In genomic region chr15:40755821-40756220, GRCh38 we compare ENCODE assay signal across 8 cellular contexts. TPM values are rescaled to one million over a fixed set of nuclear protein-coding genes. Genes with fewer than 3 reads are reported as not detected.
DNase-seq lines count a peak whose midpoint lies in the region; ATAC-seq, FAIRE-seq and TF ChIP-seq lines count a peak whose summit lies in the region.

No MANE protein-coding gene starts in this region.

- TF ChIP-seq EP300 in GM12878 (IDR thresholded peaks at IDR 0.05; ENCODE audit: borderline replicate concordance in 1 of 2, control insufficient read depth in 1 of 2, low read depth in 2 of 2, low read length in 2 of 2) = no peak

- no peak for TF ChIP-seq POLR2A in GM12878 (IDR thresholded peaks at IDR 0.05; ENCODE audit: low read depth, low read length)

- H3K4me3 Mint-ChIP-seq in naive thymus-derived CD4-positive, alpha-beta T cell = peak overlapping the region; percentile 90 to 98 (median 94)

- SMC1A ChIA-PET in GM12878 (lab: Charles Lee; ENCODE audit: uncharacterized antibody, unreplicated experiment) = interaction anchor here (1.5 to 1.8 kb wide), 2 partner anchors 9 to 14 kb away, joined by 5 to 6 read pairs; partner anchors contain the start of gene C15orf62

- peak overlapping the region; percentile 94 for H3K27ac ChIP-seq in BLaER1
- peak overlapping the region; percentile 86 for H3K27ac ChIP-seq in GM12878 (ENCODE audit: control insufficient read depth, insufficient read depth)
- peak overlapping the region; percentile 95 for H3K27ac ChIP-seq in naive thymus-derived CD4-positive, alpha-beta T cell (ENCODE audit: low read depth, low read length)

- H2AFZ ChIP-seq in GM12878 (ENCODE audit: control insufficient read depth, low read depth, low read length) = peak overlapping the region; percentile 94

- peaks cover 0 to 20% (median 0%) of the 10 kb centered on the region in 5 donors for H3K36me3 Mint-ChIP-seq in naive thymus-derived CD4-positive, alpha-beta T cell

- H3K4me2 ChIP-seq in BLaER1 = peak overlapping the region; percentile 96
- H3K4me2 ChIP-seq in GM12878 (ENCODE audit: control insufficient read depth, insufficient read depth) = peak overlapping the region; percentile 88

- peak overlapping the region; percentile 89 to 99 (median 95) for H3K27ac Mint-ChIP-seq in naive thymus-derived CD4-positive, alpha-beta T cell

- H3K79me2 ChIP-seq in GM12878 (ENCODE audit: control insufficient read depth, insufficient read depth, low read length) = peaks cover 21% of the 10 kb centered on the region

- DNase-seq in Jurkat, Clone E6-1 (ENCODE audit: low read depth, low spot score) = no peak
- no peak for DNase-seq in GM12878 (ENCODE audit: low read depth, low spot score)
- DNase-seq in naive thymus-derived CD4-positive, alpha-beta T cell = no peak
- no peak for DNase-seq in NCI-H1105 (lab: John Stamatoyannopoulos, UW)
- no peak for DNase-seq in mucosa of gallbladder (ENCODE audit: low spot score)
- DNase-seq in HPDE6-E6E7 (ENCODE audit: extremely low spot score) = no peak
- no peak for DNase-seq in anterior cingulate cortex (lab: John Stamatoyannopoulos, UW)

- H3K9me3 ChIP-seq in BLaER1 (no peaks in the 10 kb centered on the region), GM12878 (replicated peaks; ENCODE audit: control insufficient read depth, insufficient read depth, low read length) (no peaks in the 10 kb centered on the region)
- H3K9me3 ChIP-seq in naive thymus-derived CD4-positive, alpha-beta T cell (ENCODE audit: control insufficient read depth in 2 of 3, low read length in 3 of 3) = no peaks in the 10 kb centered on the region

- in situ Hi-C loops in GM12878 (cut with MboI) = no loop called here

- intact Hi-C loops in GM12878 (cut with micrococcal nuclease; ENCODE audit: unreplicated experiment) = loop anchor here (1.0 to 5.0 kb wide), 2 partner anchors 61 to 164 kb away; partner anchors contain the start of genes KNL1 and RAD51
- intact Hi-C loops in naive thymus-derived CD4-positive, alpha-beta T cell (cut with micrococcal nuclease) = loop anchor here (1.0 to 2.0 kb wide), 13 partner anchors 7 to 475 kb away; partner anchors contain the start of genes DNAJC17 (in 2 of the 2), RAD51 (in 2 of the 2), RPUSD2 (in 2 of the 2) and VPS18 (in 2 of the 2)

- 59% methylated on average over 11 of the region's 11 CpGs for WGBS in GM12878 (ENCODE audit: insufficient coverage, insufficient replicate concordance, low lambda C conversion rate, missing lambda C conversion rate)

- H3K36me3 ChIP-seq in BLaER1 (peaks cover 26% of the 10 kb centered on the region), GM12878 (ENCODE audit: control insufficient read depth in 2 of 2, insufficient read depth in 2 of 2, low read length in 1 of 2) (peaks cover 3 to 4% of the 10 kb centered on the region in 2 experiments; a peak in 3 of 4 replicates)
- H3K36me3 ChIP-seq in naive thymus-derived CD4-positive, alpha-beta T cell (ENCODE audit: control insufficient read depth in 2 of 3, insufficient read depth in 3 of 3, low read length in 3 of 3) = peaks cover 0 to 25% (median 11%) of the 10 kb centered on the region in 3 experiments

- FAIRE-seq in GM12878 (lab: Jason Lieb, UNC) = no peak

- CTCF ChIA-PET in GM12878 (lab: Yijun Ruan, JAX) = interaction anchor here (1.0 to 2.1 kb wide), 2 partner anchors 102 to 138 kb away, joined by 5 to 9 read pairs; partner anchors contain the start of gene VPS18
- CTCF ChIA-PET in naive thymus-derived CD4-positive, alpha-beta T cell (lab: Charles Lee) = interaction anchor here (1.3 kb wide), 2 partner anchors 9 to 14 kb away, joined by 3 to 5 read pairs; partner anchors contain the start of gene C15orf62

- no peaks in the 10 kb centered on the region for H3K9me3 Mint-ChIP-seq in naive thymus-derived CD4-positive, alpha-beta T cell

- peaks cover 16 to 37% (median 27%) of the 10 kb centered on the region in 7 donors for H3K4me1 Mint-ChIP-seq in naive thymus-derived CD4-positive, alpha-beta T cell

- H3K4me1 ChIP-seq in BLaER1 (peaks cover 62% of the 10 kb centered on the region), GM12878 (ENCODE audit: control insufficient read depth, insufficient read depth, low read length) (peaks cover 3% of the 10 kb centered on the region)
- H3K4me1 ChIP-seq in naive thymus-derived CD4-positive, alpha-beta T cell (ENCODE audit: control insufficient read depth in 2 of 2, insufficient read depth in 2 of 2, low read length in 2 of 2) = peaks cover 7 to 10% of the 10 kb centered on the region in 2 donors

- H3K4me3 ChIP-seq in BLaER1 (peak overlapping the region; percentile 90), GM12878 (peak overlapping the region; percentile 62; the same call in 1 of the 2 replicates)
- H3K4me3 ChIP-seq in Jurkat, Clone E6-1 (ENCODE audit: low read length) = peak overlapping the region; percentile 95
- H3K4me3 ChIP-seq in naive thymus-derived CD4-positive, alpha-beta T cell (ENCODE audit: low read length) = peak overlapping the region; percentile 94

- no peak for TF ChIP-seq RAD21 in GM12878 (IDR thresholded peaks at IDR 0.05; ENCODE audit: insufficient read depth, low read depth, low read length)

- POLR2A ChIA-PET in GM12878 (lab: Charles Lee) = interaction anchor here (0.7 to 2.1 kb wide), 4 partner anchors 9 to 61 kb away, joined by 3 to 12 read pairs (median 6); partner anchors contain the start of genes C15orf62 and RAD51
- POLR2A ChIA-PET in naive thymus-derived CD4-positive, alpha-beta T cell (lab: Charles Lee) = interaction anchor here (1.2 to 1.6 kb wide), 2 partner anchors 9 to 61 kb away, joined by 7 to 8 read pairs; partner anchors contain the start of gene RAD51

- H3K27me3 ChIP-seq in BLaER1 (no peaks in the 10 kb centered on the region), GM12878 (replicated peaks in 1 of 2; ENCODE audit: control insufficient read depth in 2 of 2, insufficient read depth in 2 of 2, low read length in 1 of 2) (no peaks in the 10 kb centered on the region)
- H3K27me3 ChIP-seq in naive thymus-derived CD4-positive, alpha-beta T cell (ENCODE audit: control insufficient read depth in 2 of 2, insufficient read depth in 2 of 2, low read length in 2 of 2) = no peaks in the 10 kb centered on the region

- no TSS peak for BruUV-seq in GM12878 (replicated peaks; lab: Mats Ljungman, UMichigan)

- H3K27me3 Mint-ChIP-seq in naive thymus-derived CD4-positive, alpha-beta T cell = no peaks in the 10 kb centered on the region

- ATAC-seq in GM12878 = no peak
- ATAC-seq in naive thymus-derived CD4-positive, alpha-beta T cell = no peak

- H3K9ac ChIP-seq in BLaER1 = peak overlapping the region; percentile 89
- peak overlapping the region; percentile 86 for H3K9ac ChIP-seq in GM12878 (ENCODE audit: control insufficient read depth, insufficient read depth, low read length)

- RAD21 ChIA-PET in GM12878 (lab: Charles Lee; ENCODE audit: unreplicated experiment) = interaction anchor here (1.6 kb wide), 1 partner anchor 104 kb away, joined by 4 read pairs; no protein-coding TSS in a partner anchor

- H4K20me1 ChIP-seq in BLaER1 (peaks cover 13% of the 10 kb centered on the region; the same call in 1 of the 2 replicates), GM12878 (ENCODE audit: control insufficient read depth, insufficient read depth) (no peaks in the 10 kb centered on the region)

- no peak for TF ChIP-seq CTCF in GM12878 (IDR thresholded peaks at IDR 0.05 in 2 of 3, conservative IDR thresholded peaks at IDR 0.05 in 1 of 3; ENCODE audit: control insufficient read depth in 2 of 3, extremely low read depth in 1 of 3, insufficient read depth in 1 of 3, low read depth in 3 of 3, low read length in 3 of 3)

RNA-seq across cellular contexts. Expression of gene RMDN3, which starts 0.8 kb away (rescaled TPM):
- 29.1 TPM for polyA plus RNA-seq in Jurkat, Clone E6-1 (2012; ENCODE audit: insufficient read depth, insufficient read length)
- total RNA-seq in GM12878 (2013; cell fraction: nucleolus; rRNA removed) = 27.3 and 27.4 TPM in 2 replicates
- total RNA-seq in GM12878 (2014; rRNA removed) (15.4 and 20.0 TPM in 2 replicates), GM12878 (2014; rRNA removed; fragmentation: Illumina TruSeq; extraction: Trizol) (16.3 and 16.9 TPM in 2 replicates), GM12878 (2021) (27.6 and 28.3 TPM in 2 replicates), mucosa of gallbladder (41.1 TPM)
- 10.9 TPM for polyA plus RNA-seq in GM12878 (2011; ENCODE audit: low read depth)
- polyA plus RNA-seq in GM12878 (2011; rRNA removed) (19.4 and 19.9 TPM in 2 replicates), GM12878 (2014; fragmentation: Illumina TruSeq; extraction: Trizol) (19.3 and 20.5 TPM in 2 replicates), GM12878 (2014; fragmentation: Nextera tagmentation; extraction: Ambion mirVana) (10 to 100 TPM in 1 of 2 experiments, 1 to 10 TPM in 1; 5.7 to 10.2 TPM), GM12878 (2014; rRNA removed) (21.3 and 23.1 TPM in 2 replicates), GM12878 (2016; fragmentation: Nextera tagmentation; extraction: Ambion mirVana) (10 to 100 TPM; 38.3 to 44.4 TPM)
- polyA plus RNA-seq in GM12878 (2011; cell fraction: cytosol; rRNA removed) = 19.9 and 20.6 TPM in 2 replicates
- 24.7 and 30.0 TPM in 2 replicates for polyA plus RNA-seq in GM12878 (2011; cell fraction: nucleus; rRNA removed)
- 17.3 and 20.8 TPM in 2 replicates for polyA plus RNA-seq in GM12878 (2012)
- 11.1 and 14.7 TPM in 2 replicates for polyA minus RNA-seq in GM12878 (2011; rRNA and poly(A)+ RNA removed)
- polyA minus RNA-seq in GM12878 (2011; cell fraction: cytosol; rRNA and poly(A)+ RNA removed) = 7.4 and 8.2 TPM in 2 replicates
- 7.4 and 11.3 TPM in 2 replicates for polyA minus RNA-seq in GM12878 (2011; cell fraction: nucleus; rRNA and poly(A)+ RNA removed)
- total RNA-seq in naive thymus-derived CD4-positive, alpha-beta T cell = 10 to 100 TPM; 19.5 to 44.0 (median 31.9) TPM
- polyA plus RNA-seq in naive thymus-derived CD4-positive, alpha-beta T cell = 10 to 100 TPM; 15.7 to 20.2 TPM

RNA-seq across cellular contexts. Expression of gene GCHFR, which starts 8.0 kb away (rescaled TPM):
- 14.2 TPM for polyA plus RNA-seq in Jurkat, Clone E6-1 (2012; ENCODE audit: insufficient read depth, insufficient read length)
- 8.3 and 9.9 TPM in 2 replicates for total RNA-seq in GM12878 (2013; cell fraction: nucleolus; rRNA removed)
- total RNA-seq in GM12878 (2014; rRNA removed) = 67.0 and 69.5 TPM in 2 replicates
- 22.9 and 23.9 TPM in 2 replicates for total RNA-seq in GM12878 (2014; rRNA removed; fragmentation: Illumina TruSeq; extraction: Trizol)
- 43.9 and 45.3 TPM in 2 replicates for total RNA-seq in GM12878 (2021)
- 10.2 TPM for polyA plus RNA-seq in GM12878 (2011; ENCODE audit: low read depth)
- polyA plus RNA-seq in GM12878 (2011; rRNA removed) = 7.1 and 14.8 TPM in 2 replicates
- 37.5 and 44.6 TPM in 2 replicates for polyA plus RNA-seq in GM12878 (2011; cell fraction: cytosol; rRNA removed)
- polyA plus RNA-seq in GM12878 (2011; cell fraction: nucleus; rRNA removed) = 16.1 and 23.2 TPM in 2 replicates
- polyA plus RNA-seq in GM12878 (2012) = 34.4 and 37.9 TPM in 2 replicates
- polyA plus RNA-seq in GM12878 (2014; fragmentation: Illumina TruSeq; extraction: Trizol) = 3.3 and 16.9 TPM in 2 replicates
- 10 to 100 TPM; 10.5 to 25.4 TPM for polyA plus RNA-seq in GM12878 (2014; fragmentation: Nextera tagmentation; extraction: Ambion mirVana)
- 88.2 and 94.0 TPM in 2 replicates for polyA plus RNA-seq in GM12878 (2014; rRNA removed)
- 10 to 100 TPM; 68.0 to 77.3 TPM for polyA plus RNA-seq in GM12878 (2016; fragmentation: Nextera tagmentation; extraction: Ambion mirVana)
- polyA minus RNA-seq in GM12878 (2011; rRNA and poly(A)+ RNA removed) = 4.8 and 9.0 TPM in 2 replicates
- 6.5 and 11.1 TPM in 2 replicates for polyA minus RNA-seq in GM12878 (2011; cell fraction: cytosol; rRNA and poly(A)+ RNA removed)
- 6.6 and 7.7 TPM in 2 replicates for polyA minus RNA-seq in GM12878 (2011; cell fraction: nucleus; rRNA and poly(A)+ RNA removed)
- total RNA-seq in naive thymus-derived CD4-positive, alpha-beta T cell = 10 to 100 TPM; 14.5 to 38.3 (median 18.1) TPM
- polyA plus RNA-seq in naive thymus-derived CD4-positive, alpha-beta T cell = 10 to 100 TPM; 65.7 to 83.2 TPM
- total RNA-seq in mucosa of gallbladder = 33.1 TPM

RNA-seq across cellular contexts. Expression of gene C15orf62, which starts 14.0 kb away (rescaled TPM):
- 1.3 TPM for polyA plus RNA-seq in Jurkat, Clone E6-1 (2012; ENCODE audit: insufficient read depth, insufficient read length)
- 0.96 and 1.4 TPM in 2 replicates for total RNA-seq in GM12878 (2013; cell fraction: nucleolus; rRNA removed)
- total RNA-seq in GM12878 (2014; rRNA removed) (0.44 and 0.68 TPM in 2 replicates), GM12878 (2014; rRNA removed; fragmentation: Illumina TruSeq; extraction: Trizol) (0.37 and 0.54 TPM in 2 replicates), GM12878 (2021) (0.24 and 0.56 TPM in 2 replicates), mucosa of gallbladder (1.4 TPM)
- polyA plus RNA-seq in GM12878 (2011; ENCODE audit: low read depth) = 0.76 TPM
- polyA plus RNA-seq in GM12878 (2011; rRNA removed) (0.07 and 0.11 TPM in 2 replicates), GM12878 (2014; fragmentation: Illumina TruSeq; extraction: Trizol) (0.25 TPM in 1 of 2 replicates, not detected in the other), GM12878 (2014; fragmentation: Nextera tagmentation; extraction: Ambion mirVana) (under 1 TPM in 1 of 2 experiments, not detected in 1; 0.06 TPM), GM12878 (2014; rRNA removed) (0.18 and 0.28 TPM in 2 replicates), GM12878 (2016; fragmentation: Nextera tagmentation; extraction: Ambion mirVana) (under 1 TPM; 0.40 to 0.50 TPM)
- 0.04 and 0.12 TPM in 2 replicates for polyA plus RNA-seq in GM12878 (2011; cell fraction: cytosol; rRNA removed)
- polyA plus RNA-seq in GM12878 (2011; cell fraction: nucleus; rRNA removed) = 0.35 and 0.51 TPM in 2 replicates
- 1.00 and 1.4 TPM in 2 replicates for polyA plus RNA-seq in GM12878 (2012)
- 0.22 and 0.26 TPM in 2 replicates for polyA minus RNA-seq in GM12878 (2011; rRNA and poly(A)+ RNA removed)
- polyA minus RNA-seq in GM12878 (2011; cell fraction: cytosol; rRNA and poly(A)+ RNA removed) = not detected in 2 replicates
- polyA minus RNA-seq in GM12878 (2011; cell fraction: nucleus; rRNA and poly(A)+ RNA removed) = 0.48 and 0.96 TPM in 2 replicates
- total RNA-seq in naive thymus-derived CD4-positive, alpha-beta T cell = 1 to 10 TPM in 3 of 5 experiments, under 1 TPM in 2; 0.73 to 2.8 (median 1.3) TPM
- under 1 TPM; 0.35 to 0.67 TPM for polyA plus RNA-seq in naive thymus-derived CD4-positive, alpha-beta T cell

RNA-seq across cellular contexts. Expression of gene ZFYVE19, which starts 51.1 kb away (rescaled TPM):
- polyA plus RNA-seq in Jurkat, Clone E6-1 (2012; ENCODE audit: insufficient read depth, insufficient read length) = 33.2 TPM
- 61.9 and 67.4 TPM in 2 replicates for total RNA-seq in GM12878 (2013; cell fraction: nucleolus; rRNA removed)
- total RNA-seq in GM12878 (2014; rRNA removed) (16.8 and 20.2 TPM in 2 replicates), GM12878 (2014; rRNA removed; fragmentation: Illumina TruSeq; extraction: Trizol) (11.5 and 12.4 TPM in 2 replicates), GM12878 (2021) (14.9 and 17.1 TPM in 2 replicates), mucosa of gallbladder (45.5 TPM)
- polyA plus RNA-seq in GM12878 (2011; ENCODE audit: low read depth) = 10.3 TPM
- polyA plus RNA-seq in GM12878 (2011; rRNA removed) (23.7 and 36.3 TPM in 2 replicates), GM12878 (2014; fragmentation: Illumina TruSeq; extraction: Trizol) (22.2 and 27.3 TPM in 2 replicates), GM12878 (2014; fragmentation: Nextera tagmentation; extraction: Ambion mirVana) (1 to 10 TPM; 1.7 to 4.4 TPM), GM12878 (2014; rRNA removed) (27.1 and 30.7 TPM in 2 replicates), GM12878 (2016; fragmentation: Nextera tagmentation; extraction: Ambion mirVana) (10 to 100 TPM; 16.0 to 17.2 TPM)
- 48.4 and 52.3 TPM in 2 replicates for polyA plus RNA-seq in GM12878 (2011; cell fraction: cytosol; rRNA removed)
- 147 and 170 TPM in 2 replicates for polyA plus RNA-seq in GM12878 (2011; cell fraction: nucleus; rRNA removed)
- 18.4 and 19.2 TPM in 2 replicates for polyA plus RNA-seq in GM12878 (2012)
- polyA minus RNA-seq in GM12878 (2011; rRNA and poly(A)+ RNA removed) = 31.0 and 42.7 TPM in 2 replicates
- polyA minus RNA-seq in GM12878 (2011; cell fraction: cytosol; rRNA and poly(A)+ RNA removed) = 9.1 and 18.2 TPM in 2 replicates
- polyA minus RNA-seq in GM12878 (2011; cell fraction: nucleus; rRNA and poly(A)+ RNA removed) = 26.5 and 36.1 TPM in 2 replicates
- total RNA-seq in naive thymus-derived CD4-positive, alpha-beta T cell = 10 to 100 TPM; 17.9 to 31.9 (median 30.5) TPM
- polyA plus RNA-seq in naive thymus-derived CD4-positive, alpha-beta T cell = 10 to 100 TPM; 15.7 to 22.7 TPM

RNA-seq across cellular contexts. Expression of gene DNAJC17, which starts 51.5 kb away (rescaled TPM):
- polyA plus RNA-seq in Jurkat, Clone E6-1 (2012; ENCODE audit: insufficient read depth, insufficient read length) = 50.2 TPM
- total RNA-seq in GM12878 (2013; cell fraction: nucleolus; rRNA removed) = 49.9 and 53.9 TPM in 2 replicates
- total RNA-seq in GM12878 (2014; rRNA removed) (39.2 and 42.8 TPM in 2 replicates), GM12878 (2014; rRNA removed; fragmentation: Illumina TruSeq; extraction: Trizol) (43.4 and 51.1 TPM in 2 replicates), GM12878 (2021) (39.3 and 43.5 TPM in 2 replicates), mucosa of gallbladder (41.2 TPM)
- polyA plus RNA-seq in GM12878 (2011; ENCODE audit: low read depth) = 16.0 TPM
- polyA plus RNA-seq in GM12878 (2011; rRNA removed) (34.0 and 39.9 TPM in 2 replicates), GM12878 (2014; fragmentation: Illumina TruSeq; extraction: Trizol) (52.7 and 62.8 TPM in 2 replicates), GM12878 (2014; fragmentation: Nextera tagmentation; extraction: Ambion mirVana) (10 to 100 TPM in 1 of 2 experiments, 1 to 10 TPM in 1; 6.1 to 11.5 TPM), GM12878 (2014; rRNA removed) (50.2 and 61.0 TPM in 2 replicates), GM12878 (2016; fragmentation: Nextera tagmentation; extraction: Ambion mirVana) (10 to 100 TPM; 48.0 to 55.7 TPM)
- polyA plus RNA-seq in GM12878 (2011; cell fraction: cytosol; rRNA removed) = 41.5 and 71.0 TPM in 2 replicates
- polyA plus RNA-seq in GM12878 (2011; cell fraction: nucleus; rRNA removed) = 55.1 and 65.9 TPM in 2 replicates
- 25.8 and 27.8 TPM in 2 replicates for polyA plus RNA-seq in GM12878 (2012)
- polyA minus RNA-seq in GM12878 (2011; rRNA and poly(A)+ RNA removed) = 20.0 and 29.1 TPM in 2 replicates
- 11.4 and 12.1 TPM in 2 replicates for polyA minus RNA-seq in GM12878 (2011; cell fraction: cytosol; rRNA and poly(A)+ RNA removed)
- polyA minus RNA-seq in GM12878 (2011; cell fraction: nucleus; rRNA and poly(A)+ RNA removed) = 8.7 and 14.6 TPM in 2 replicates
- 10 to 100 TPM; 28.8 to 50.9 (median 36.7) TPM for total RNA-seq in naive thymus-derived CD4-positive, alpha-beta T cell
- 10 to 100 TPM; 31.0 to 35.5 TPM for polyA plus RNA-seq in naive thymus-derived CD4-positive, alpha-beta T cell
